1 cellular context compared by ENCODE assay signal in the genomic region with DNA sequence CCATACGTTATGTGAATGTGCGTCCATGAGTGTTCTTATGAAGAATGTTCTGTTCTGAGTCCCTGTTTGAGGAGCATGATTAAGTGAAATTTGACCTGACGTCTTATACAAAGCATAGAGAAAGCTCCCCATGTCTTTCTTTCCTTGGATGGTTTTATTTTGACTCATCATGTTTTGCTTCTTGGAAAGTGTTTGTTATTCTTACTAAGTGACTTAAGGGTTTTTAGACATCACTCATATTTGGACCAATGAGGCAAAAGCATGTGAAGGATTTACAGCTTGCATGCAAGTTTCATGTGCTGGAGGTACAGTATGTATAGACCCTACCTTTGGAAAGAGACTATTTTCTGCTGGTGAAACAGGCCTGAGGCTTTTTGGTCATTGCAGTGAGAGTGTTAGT.
TF ChIP-seq lines count a peak whose summit lies in the region.

No MANE protein-coding gene starts in this region.

TF ChIP-seq in HEK293, 187 proteins besides CTCF, POLR2A, EP300 and RAD21 (continued from another document and continues in another):
- TF ChIP-seq, protein P1, sequence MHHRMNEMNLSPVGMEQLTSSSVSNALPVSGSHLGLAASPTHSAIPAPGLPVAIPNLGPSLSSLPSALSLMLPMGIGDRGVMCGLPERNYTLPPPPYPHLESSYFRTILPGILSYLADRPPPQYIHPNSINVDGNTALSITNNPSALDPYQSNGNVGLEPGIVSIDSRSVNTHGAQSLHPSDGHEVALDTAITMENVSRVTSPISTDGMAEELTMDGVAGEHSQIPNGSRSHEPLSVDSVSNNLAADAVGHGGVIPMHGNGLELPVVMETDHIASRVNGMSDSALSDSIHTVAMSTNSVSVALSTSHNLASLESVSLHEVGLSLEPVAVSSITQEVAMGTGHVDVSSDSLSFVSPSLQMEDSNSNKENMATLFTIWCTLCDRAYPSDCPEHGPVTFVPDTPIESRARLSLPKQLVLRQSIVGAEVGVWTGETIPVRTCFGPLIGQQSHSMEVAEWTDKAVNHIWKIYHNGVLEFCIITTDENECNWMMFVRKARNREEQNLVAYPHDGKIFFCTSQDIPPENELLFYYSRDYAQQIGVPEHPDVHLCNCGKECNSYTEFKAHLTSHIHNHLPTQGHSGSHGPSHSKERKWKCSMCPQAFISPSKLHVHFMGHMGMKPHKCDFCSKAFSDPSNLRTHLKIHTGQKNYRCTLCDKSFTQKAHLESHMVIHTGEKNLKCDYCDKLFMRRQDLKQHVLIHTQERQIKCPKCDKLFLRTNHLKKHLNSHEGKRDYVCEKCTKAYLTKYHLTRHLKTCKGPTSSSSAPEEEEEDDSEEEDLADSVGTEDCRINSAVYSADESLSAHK (tag by site-specific recombination; IDR thresholded peaks at IDR 0.05), result no peak
- TF ChIP-seq KLF8 (tag by site-specific recombination; IDR thresholded peaks at IDR 0.05), result peak; percentile 59
- TF ChIP-seq ZNF585B (tag by site-specific recombination; IDR thresholded peaks at IDR 0.05), result no peak
- peak; percentile 58; the same call in 1 of the 2 replicates for TF ChIP-seq GLI2 (tag by site-specific recombination; IDR thresholded peaks at IDR 0.05; ENCODE audit: borderline replicate concordance, low read depth)
- no peak for TF ChIP-seq ZNF311 (tag by site-specific recombination; IDR thresholded peaks at IDR 0.05; ENCODE audit: borderline replicate concordance)
- TF ChIP-seq, protein P2, sequence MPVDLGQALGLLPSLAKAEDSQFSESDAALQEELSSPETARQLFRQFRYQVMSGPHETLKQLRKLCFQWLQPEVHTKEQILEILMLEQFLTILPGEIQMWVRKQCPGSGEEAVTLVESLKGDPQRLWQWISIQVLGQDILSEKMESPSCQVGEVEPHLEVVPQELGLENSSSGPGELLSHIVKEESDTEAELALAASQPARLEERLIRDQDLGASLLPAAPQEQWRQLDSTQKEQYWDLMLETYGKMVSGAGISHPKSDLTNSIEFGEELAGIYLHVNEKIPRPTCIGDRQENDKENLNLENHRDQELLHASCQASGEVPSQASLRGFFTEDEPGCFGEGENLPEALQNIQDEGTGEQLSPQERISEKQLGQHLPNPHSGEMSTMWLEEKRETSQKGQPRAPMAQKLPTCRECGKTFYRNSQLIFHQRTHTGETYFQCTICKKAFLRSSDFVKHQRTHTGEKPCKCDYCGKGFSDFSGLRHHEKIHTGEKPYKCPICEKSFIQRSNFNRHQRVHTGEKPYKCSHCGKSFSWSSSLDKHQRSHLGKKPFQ (tag by site-specific recombination; IDR thresholded peaks at IDR 0.05), result no peak
- no peak for TF ChIP-seq ZNF677 (tag by site-specific recombination; IDR thresholded peaks at IDR 0.05)
- no peak for TF ChIP-seq GLI4 (tag by site-specific recombination; IDR thresholded peaks at IDR 0.05)
- no peak for TF ChIP-seq ZSCAN30 (tag by site-specific recombination; IDR thresholded peaks at IDR 0.05)
- no peak for TF ChIP-seq YY1 (tag by site-specific recombination; IDR thresholded peaks at IDR 0.05)
- TF ChIP-seq, protein P3, sequence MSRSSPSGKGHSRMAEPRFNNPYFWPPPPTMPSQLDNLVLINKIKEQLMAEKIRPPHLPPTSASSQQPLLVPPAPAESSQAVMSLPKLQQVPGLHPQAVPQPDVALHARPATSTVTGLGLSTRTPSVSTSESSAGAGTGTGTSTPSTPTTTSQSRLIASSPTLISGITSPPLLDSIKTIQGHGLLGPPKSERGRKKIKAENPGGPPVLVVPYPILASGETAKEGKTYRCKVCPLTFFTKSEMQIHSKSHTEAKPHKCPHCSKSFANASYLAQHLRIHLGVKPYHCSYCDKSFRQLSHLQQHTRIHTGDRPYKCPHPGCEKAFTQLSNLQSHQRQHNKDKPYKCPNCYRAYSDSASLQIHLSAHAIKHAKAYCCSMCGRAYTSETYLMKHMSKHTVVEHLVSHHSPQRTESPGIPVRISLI (tag by site-specific recombination; IDR thresholded peaks at IDR 0.05), result peak; percentile 64; the same call in 1 of the 2 replicates
- TF ChIP-seq, protein P4, sequence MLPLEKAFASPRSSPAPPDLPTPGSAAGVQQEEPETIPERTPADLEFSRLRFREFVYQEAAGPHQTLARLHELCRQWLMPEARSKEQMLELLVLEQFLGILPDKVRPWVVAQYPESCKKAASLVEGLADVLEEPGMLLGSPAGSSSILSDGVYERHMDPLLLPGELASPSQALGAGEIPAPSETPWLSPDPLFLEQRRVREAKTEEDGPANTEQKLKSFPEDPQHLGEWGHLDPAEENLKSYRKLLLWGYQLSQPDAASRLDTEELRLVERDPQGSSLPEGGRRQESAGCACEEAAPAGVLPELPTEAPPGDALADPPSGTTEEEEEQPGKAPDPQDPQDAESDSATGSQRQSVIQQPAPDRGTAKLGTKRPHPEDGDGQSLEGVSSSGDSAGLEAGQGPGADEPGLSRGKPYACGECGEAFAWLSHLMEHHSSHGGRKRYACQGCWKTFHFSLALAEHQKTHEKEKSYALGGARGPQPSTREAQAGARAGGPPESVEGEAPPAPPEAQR (tag by site-specific recombination; IDR thresholded peaks at IDR 0.05), result no peak
- TF ChIP-seq, protein P5, sequence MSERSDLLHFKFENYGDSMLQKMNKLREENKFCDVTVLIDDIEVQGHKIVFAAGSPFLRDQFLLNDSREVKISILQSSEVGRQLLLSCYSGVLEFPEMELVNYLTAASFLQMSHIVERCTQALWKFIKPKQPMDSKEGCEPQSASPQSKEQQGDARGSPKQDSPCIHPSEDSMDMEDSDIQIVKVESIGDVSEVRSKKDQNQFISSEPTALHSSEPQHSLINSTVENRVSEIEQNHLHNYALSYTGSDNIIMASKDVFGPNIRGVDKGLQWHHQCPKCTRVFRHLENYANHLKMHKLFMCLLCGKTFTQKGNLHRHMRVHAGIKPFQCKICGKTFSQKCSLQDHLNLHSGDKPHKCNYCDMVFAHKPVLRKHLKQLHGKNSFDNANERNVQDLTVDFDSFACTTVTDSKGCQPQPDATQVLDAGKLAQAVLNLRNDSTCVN (tag by site-specific recombination; optimal IDR thresholded peaks at IDR 0.05), result no peak
- TF ChIP-seq ZNF561 (tag by site-specific recombination; IDR thresholded peaks at IDR 0.05; ENCODE audit: borderline replicate concordance), result no peak
- TF ChIP-seq ZNF140 (tag by site-specific recombination; IDR thresholded peaks at IDR 0.05), result no peak
- TF ChIP-seq MEIS1 (CRISPR knock-in tag; IDR thresholded peaks at IDR 0.05; ENCODE audit: borderline replicate concordance), result no peak
- no peak for TF ChIP-seq SALL2 (tag by site-specific recombination; IDR thresholded peaks at IDR 0.05; ENCODE audit: borderline replicate concordance)
- no peak for TF ChIP-seq HOXC10 (CRISPR knock-in tag; IDR thresholded peaks at IDR 0.05)
- no peak for TF ChIP-seq ZNF146 (tag by site-specific recombination; IDR thresholded peaks at IDR 0.05)
- no peak for TF ChIP-seq ZNF785 (tag by site-specific recombination; IDR thresholded peaks at IDR 0.05)
- no peak for TF ChIP-seq YY2 (tag by site-specific recombination; IDR thresholded peaks at IDR 0.05)
- TF ChIP-seq ZNF239 (tag by site-specific recombination; IDR thresholded peaks at IDR 0.05), result no peak
- no peak for TF ChIP-seq ZBTB17 (tag by site-specific recombination; IDR thresholded peaks at IDR 0.05)
- TF ChIP-seq, protein P6, sequence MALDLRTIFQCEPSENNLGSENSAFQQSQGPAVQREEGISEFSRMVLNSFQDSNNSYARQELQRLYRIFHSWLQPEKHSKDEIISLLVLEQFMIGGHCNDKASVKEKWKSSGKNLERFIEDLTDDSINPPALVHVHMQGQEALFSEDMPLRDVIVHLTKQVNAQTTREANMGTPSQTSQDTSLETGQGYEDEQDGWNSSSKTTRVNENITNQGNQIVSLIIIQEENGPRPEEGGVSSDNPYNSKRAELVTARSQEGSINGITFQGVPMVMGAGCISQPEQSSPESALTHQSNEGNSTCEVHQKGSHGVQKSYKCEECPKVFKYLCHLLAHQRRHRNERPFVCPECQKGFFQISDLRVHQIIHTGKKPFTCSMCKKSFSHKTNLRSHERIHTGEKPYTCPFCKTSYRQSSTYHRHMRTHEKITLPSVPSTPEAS (tag by site-specific recombination; IDR thresholded peaks at IDR 0.05), result no peak
- no peak for TF ChIP-seq ZNF274 (IDR thresholded peaks at IDR 0.05; ENCODE audit: low read length)
- no peak for TF ChIP-seq ZNF274 (tag by site-specific recombination; IDR thresholded peaks at IDR 0.05; ENCODE audit: borderline replicate concordance)
- TF ChIP-seq SCRT1 (tag by site-specific recombination; IDR thresholded peaks at IDR 0.05; ENCODE audit: borderline replicate concordance), result no peak
- no peak for TF ChIP-seq SCRT2 (tag by site-specific recombination; IDR thresholded peaks at IDR 0.05)
- no peak for TF ChIP-seq ZNF48 (tag by site-specific recombination; IDR thresholded peaks at IDR 0.05)
- TF ChIP-seq ZNF510 (tag by site-specific recombination; IDR thresholded peaks at IDR 0.05; ENCODE audit: insufficient replicate concordance), result no peak
- TF ChIP-seq KLF1 (tag by site-specific recombination; IDR thresholded peaks at IDR 0.05), result no peak
- no peak for TF ChIP-seq ZNF324 (tag by site-specific recombination; IDR thresholded peaks at IDR 0.05)
- peak; percentile 71 for TF ChIP-seq ZNF184 (tag by site-specific recombination; IDR thresholded peaks at IDR 0.05)
- TF ChIP-seq ZNF792 (tag by site-specific recombination; IDR thresholded peaks at IDR 0.05), result no peak
- TF ChIP-seq ZNF571 (tag by site-specific recombination; IDR thresholded peaks at IDR 0.05), result no peak
- TF ChIP-seq ZNF664 (tag by site-specific recombination; IDR thresholded peaks at IDR 0.05), result no peak
- TF ChIP-seq, protein P7, sequence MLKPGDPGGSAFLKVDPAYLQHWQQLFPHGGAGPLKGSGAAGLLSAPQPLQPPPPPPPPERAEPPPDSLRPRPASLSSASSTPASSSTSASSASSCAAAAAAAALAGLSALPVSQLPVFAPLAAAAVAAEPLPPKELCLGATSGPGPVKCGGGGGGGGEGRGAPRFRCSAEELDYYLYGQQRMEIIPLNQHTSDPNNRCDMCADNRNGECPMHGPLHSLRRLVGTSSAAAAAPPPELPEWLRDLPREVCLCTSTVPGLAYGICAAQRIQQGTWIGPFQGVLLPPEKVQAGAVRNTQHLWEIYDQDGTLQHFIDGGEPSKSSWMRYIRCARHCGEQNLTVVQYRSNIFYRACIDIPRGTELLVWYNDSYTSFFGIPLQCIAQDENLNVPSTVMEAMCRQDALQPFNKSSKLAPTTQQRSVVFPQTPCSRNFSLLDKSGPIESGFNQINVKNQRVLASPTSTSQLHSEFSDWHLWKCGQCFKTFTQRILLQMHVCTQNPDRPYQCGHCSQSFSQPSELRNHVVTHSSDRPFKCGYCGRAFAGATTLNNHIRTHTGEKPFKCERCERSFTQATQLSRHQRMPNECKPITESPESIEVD (tag by site-specific recombination; IDR thresholded peaks at IDR 0.05), result 0 out of 2 replicates have a peak, but pooled peaks have one; percentile 40
- TF ChIP-seq ZNF202 (tag by site-specific recombination; IDR thresholded peaks at IDR 0.05; ENCODE audit: borderline replicate concordance), result no peak
- TF ChIP-seq ZNF670 (tag by site-specific recombination; IDR thresholded peaks at IDR 0.05; ENCODE audit: low read depth), result no peak
- TF ChIP-seq ZNF24 (tag by site-specific recombination; IDR thresholded peaks at IDR 0.05), result peak; percentile 59; the same call in 1 of the 2 replicates
- TF ChIP-seq ZNF768 (tag by site-specific recombination; IDR thresholded peaks at IDR 0.05), result no peak
- TF ChIP-seq ZNF660 (tag by site-specific recombination; IDR thresholded peaks at IDR 0.05), result 0 out of 2 replicates have a peak, but pooled peaks have one; percentile 36
- no peak for TF ChIP-seq ZNF19 (tag by site-specific recombination; IDR thresholded peaks at IDR 0.05; ENCODE audit: low read depth)
- no peak for TF ChIP-seq ZNF423 (tag by site-specific recombination; IDR thresholded peaks at IDR 0.05)
- TF ChIP-seq, protein P8, sequence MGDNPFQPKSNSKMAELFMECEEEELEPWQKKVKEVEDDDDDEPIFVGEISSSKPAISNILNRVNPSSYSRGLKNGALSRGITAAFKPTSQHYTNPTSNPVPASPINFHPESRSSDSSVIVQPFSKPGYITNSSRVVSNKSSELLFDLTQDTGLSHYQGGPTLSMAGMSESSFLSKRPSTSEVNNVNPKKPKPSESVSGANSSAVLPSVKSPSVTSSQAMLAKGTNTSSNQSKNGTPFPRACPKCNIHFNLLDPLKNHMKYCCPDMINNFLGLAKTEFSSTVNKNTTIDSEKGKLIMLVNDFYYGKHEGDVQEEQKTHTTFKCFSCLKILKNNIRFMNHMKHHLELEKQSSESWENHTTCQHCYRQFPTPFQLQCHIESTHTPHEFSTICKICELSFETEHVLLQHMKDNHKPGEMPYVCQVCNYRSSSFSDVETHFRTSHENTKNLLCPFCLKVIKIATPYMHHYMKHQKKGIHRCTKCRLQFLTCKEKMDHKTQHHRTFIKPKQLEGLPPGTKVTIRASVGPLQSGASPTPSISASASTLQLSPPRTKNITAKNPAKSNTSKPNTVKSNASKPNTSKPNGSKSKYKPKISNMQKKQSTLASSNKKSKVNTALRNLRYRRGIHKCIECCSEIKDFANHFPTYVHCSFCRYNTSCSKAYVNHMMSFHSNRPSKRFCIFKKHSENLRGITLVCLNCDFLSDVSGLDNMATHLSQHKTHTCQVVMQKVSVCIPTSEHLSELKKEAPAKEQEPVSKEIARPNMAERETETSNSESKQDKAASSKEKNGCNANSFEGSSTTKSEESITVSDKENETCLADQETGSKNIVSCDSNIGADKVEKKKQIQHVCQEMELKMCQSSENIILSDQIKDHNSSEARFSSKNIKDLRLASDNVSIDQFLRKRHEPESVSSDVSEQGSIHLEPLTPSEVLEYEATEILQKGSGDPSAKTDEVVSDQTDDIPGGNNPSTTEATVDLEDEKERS (tag by site-specific recombination; IDR thresholded peaks at IDR 0.05), result no peak
- no peak for TF ChIP-seq ZBTB7A (tag by site-specific recombination; IDR thresholded peaks at IDR 0.05; ENCODE audit: low read depth)
- TF ChIP-seq, protein P9, sequence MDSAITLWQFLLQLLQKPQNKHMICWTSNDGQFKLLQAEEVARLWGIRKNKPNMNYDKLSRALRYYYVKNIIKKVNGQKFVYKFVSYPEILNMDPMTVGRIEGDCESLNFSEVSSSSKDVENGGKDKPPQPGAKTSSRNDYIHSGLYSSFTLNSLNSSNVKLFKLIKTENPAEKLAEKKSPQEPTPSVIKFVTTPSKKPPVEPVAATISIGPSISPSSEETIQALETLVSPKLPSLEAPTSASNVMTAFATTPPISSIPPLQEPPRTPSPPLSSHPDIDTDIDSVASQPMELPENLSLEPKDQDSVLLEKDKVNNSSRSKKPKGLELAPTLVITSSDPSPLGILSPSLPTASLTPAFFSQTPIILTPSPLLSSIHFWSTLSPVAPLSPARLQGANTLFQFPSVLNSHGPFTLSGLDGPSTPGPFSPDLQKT (IDR thresholded peaks at IDR 0.05; ENCODE audit: borderline replicate concordance, low read depth, low read length), result no peak
- no peak for TF ChIP-seq ZNF621 (tag by site-specific recombination; IDR thresholded peaks at IDR 0.05)
- TF ChIP-seq ZNF514 (tag by site-specific recombination; IDR thresholded peaks at IDR 0.05), result no peak
